ENCODE assay signal across 1 cellular context in the genomic region with DNA sequence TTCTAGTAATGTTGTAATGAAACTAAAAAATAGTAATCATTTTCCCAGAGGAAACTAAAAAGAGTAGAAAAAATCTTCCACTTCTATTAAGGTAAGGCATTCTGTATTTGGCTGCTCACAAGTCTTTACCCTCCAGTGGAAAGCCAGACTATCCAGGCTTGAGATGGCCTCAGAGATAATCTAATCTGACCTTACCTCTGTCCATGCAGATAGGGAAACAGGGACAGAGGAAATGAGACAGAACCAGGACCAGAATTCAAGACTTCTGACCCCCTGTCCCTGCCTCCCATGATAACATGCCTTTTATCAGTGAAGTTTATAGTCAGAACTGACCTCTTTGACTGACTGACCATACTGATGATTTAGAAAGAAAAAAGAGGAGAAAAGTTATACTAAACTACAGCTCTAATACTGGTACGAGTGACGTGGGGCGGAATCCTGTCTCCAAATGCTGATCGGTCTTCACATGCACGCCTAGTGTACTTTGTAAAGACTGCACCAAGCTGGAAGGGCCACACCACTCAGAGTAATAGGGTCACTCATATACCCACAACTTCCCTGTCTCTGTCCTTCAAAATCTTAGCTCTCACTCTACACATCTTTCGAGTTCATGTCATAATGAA.
TF ChIP-seq lines count a peak whose summit lies in the region.

No MANE protein-coding gene starts in this region.

TF ChIP-seq in K562, 482 proteins besides CTCF, POLR2A, EP300 and RAD21:
- no peak for TF ChIP-seq KDM4B (IDR thresholded peaks at IDR 0.05; ENCODE audit: borderline replicate concordance in 2 of 2, low read depth in 1 of 2)
- peak; percentile 57 for TF ChIP-seq CBFA2T3 (IDR thresholded peaks at IDR 0.05)
- peak; percentile 34; the same call in 1 of the 2 replicates for TF ChIP-seq TEAD4 (IDR thresholded peaks at IDR 0.05; ENCODE audit: low read length)
- TF ChIP-seq TEAD4 (CRISPR knock-in tag; IDR thresholded peaks at IDR 0.05; ENCODE audit: borderline replicate concordance), result no peak
- TF ChIP-seq CBFA2T2 (conservative IDR thresholded peaks at IDR 0.05), result 0 out of 2 replicates have a peak, but pooled peaks have one; percentile 27
TF ChIP-seq in K562: peak in this region for 3.
